In the genomic region with DNA sequence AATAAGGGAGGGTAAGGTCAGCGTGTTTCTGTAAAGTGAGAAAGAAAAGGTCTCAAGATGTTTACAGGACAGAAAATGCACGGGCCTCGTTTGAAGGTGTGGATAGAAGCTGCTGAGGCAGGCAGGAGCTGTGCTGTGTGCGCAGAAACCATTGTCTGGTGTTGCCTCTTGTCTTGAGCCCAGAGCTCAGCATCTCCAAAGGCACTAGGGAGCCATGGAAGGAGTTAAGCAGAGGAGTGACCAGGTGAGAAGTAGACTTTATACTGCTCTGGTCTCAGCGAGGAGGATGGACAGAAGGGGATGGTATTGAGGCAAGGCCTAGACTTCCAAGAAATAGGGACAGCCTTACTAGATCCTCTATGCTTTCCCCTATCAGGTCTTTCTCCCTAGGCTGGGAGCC, we compare ENCODE assay signal across 1 cellular context.
TF ChIP-seq lines count a peak whose summit lies in the region.

No MANE protein-coding gene starts in this region.

TF ChIP-seq in SK-N-SH treated with all-trans-retinoic acid at 6 μM for 48 hours, 23 proteins besides CTCF, POLR2A, EP300 and RAD21:
- TF ChIP-seq, protein P1, sequence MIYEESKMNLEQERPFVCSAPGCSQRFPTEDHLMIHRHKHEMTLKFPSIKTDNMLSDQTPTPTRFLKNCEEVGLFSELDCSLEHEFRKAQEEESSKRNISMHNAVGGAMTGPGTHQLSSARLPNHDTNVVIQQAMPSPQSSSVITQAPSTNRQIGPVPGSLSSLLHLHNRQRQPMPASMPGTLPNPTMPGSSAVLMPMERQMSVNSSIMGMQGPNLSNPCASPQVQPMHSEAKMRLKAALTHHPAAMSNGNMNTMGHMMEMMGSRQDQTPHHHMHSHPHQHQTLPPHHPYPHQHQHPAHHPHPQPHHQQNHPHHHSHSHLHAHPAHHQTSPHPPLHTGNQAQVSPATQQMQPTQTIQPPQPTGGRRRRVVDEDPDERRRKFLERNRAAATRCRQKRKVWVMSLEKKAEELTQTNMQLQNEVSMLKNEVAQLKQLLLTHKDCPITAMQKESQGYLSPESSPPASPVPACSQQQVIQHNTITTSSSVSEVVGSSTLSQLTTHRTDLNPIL (CRISPR knock-in tag; IDR thresholded peaks at IDR 0.05; ENCODE audit: low read depth) = no peak
- no peak for TF ChIP-seq ZNF8 (CRISPR knock-in tag; IDR thresholded peaks at IDR 0.05)
- no peak for TF ChIP-seq CSDC2 (CRISPR knock-in tag; IDR thresholded peaks at IDR 0.05)
- TF ChIP-seq ARNTL (CRISPR knock-in tag; IDR thresholded peaks at IDR 0.05; ENCODE audit: borderline replicate concordance, low read depth) = no peak
- no peak for TF ChIP-seq TSHZ2 (CRISPR knock-in tag; IDR thresholded peaks at IDR 0.05)
- no peak for TF ChIP-seq ZFP30 (CRISPR knock-in tag; IDR thresholded peaks at IDR 0.05)
- TF ChIP-seq PATZ1 (CRISPR knock-in tag; IDR thresholded peaks at IDR 0.05; ENCODE audit: borderline replicate concordance) = no peak
- TF ChIP-seq TOX (CRISPR knock-in tag; IDR thresholded peaks at IDR 0.05; ENCODE audit: borderline replicate concordance) = no peak
- no peak for TF ChIP-seq BACH2 (CRISPR knock-in tag; IDR thresholded peaks at IDR 0.05; ENCODE audit: borderline replicate concordance)
- no peak for TF ChIP-seq ESRRG (CRISPR knock-in tag; IDR thresholded peaks at IDR 0.05)
- no peak for TF ChIP-seq ZFP3 (CRISPR knock-in tag; IDR thresholded peaks at IDR 0.05)
- no peak for TF ChIP-seq RARB (CRISPR knock-in tag; IDR thresholded peaks at IDR 0.05)
- no peak for TF ChIP-seq CSRNP3 (CRISPR knock-in tag; IDR thresholded peaks at IDR 0.05)
